ENCODE assay signal across 20 cellular contexts in the genomic region with DNA sequence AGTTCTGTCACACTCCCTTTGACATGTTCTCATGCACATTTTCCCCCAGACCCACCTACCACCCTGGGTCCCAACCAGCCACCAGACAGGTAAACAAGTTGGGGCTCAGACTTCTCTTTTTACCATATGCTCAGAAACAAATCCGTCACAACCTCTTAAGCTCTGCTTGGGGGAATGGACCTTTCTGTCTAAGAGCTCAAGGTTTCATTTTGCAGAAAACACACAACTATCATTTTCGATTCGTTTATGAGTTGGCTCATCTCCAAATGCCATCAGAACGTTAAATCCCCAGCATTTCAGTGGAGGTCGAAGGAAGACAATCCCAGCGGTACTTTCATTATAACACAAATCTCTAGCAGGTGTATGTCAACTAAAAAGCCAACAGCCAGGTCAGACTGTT. TPM values are rescaled to one million over a fixed set of nuclear protein-coding genes. Genes with fewer than 3 reads are reported as not detected.
A peak's percentile ranks its signal among the peaks of the same experiment; 100 is the strongest.
DNase-seq lines count a peak whose midpoint lies in the region; ATAC-seq, FAIRE-seq and TF ChIP-seq lines count a peak whose summit lies in the region.
"Had no signal": no experiment of that assay in that cellular context is flagged by ENCODE, and none has a peak within 500 bp of the region (broad histone marks: within the 10 kb centered on the region; RNA-seq: fewer than 3 reads in every experiment).

No MANE protein-coding gene starts in this region.

- H3K9ac ChIP-seq in PC-3 (ENCODE audit: low read length) (no peak overlapping the region), GM12878 (ENCODE audit: control insufficient read depth, insufficient read depth, low read length) (no peak overlapping the region)

- CTCF ChIA-PET in PC-3 (lab: Charles Lee) (interaction anchor here (1.5 kb wide), 1 partner anchor 137 kb away, joined by 6 read pairs; no protein-coding TSS in a partner anchor), GM12878 (lab: Yijun Ruan, JAX) (no interaction called here)

- peaks cover 40% of the 10 kb centered on the region for H3K4me1 ChIP-seq in PC-3 (ENCODE audit: insufficient read depth, low read length)
- H3K4me1 ChIP-seq in GM12878 (ENCODE audit: control insufficient read depth, insufficient read depth, low read length): no peaks in the 10 kb centered on the region

- no peaks in the 10 kb centered on the region for H3K9me3 ChIP-seq in PC-3 (ENCODE audit: low read length)
- no peaks in the 10 kb centered on the region for H3K9me3 ChIP-seq in GM12878 (replicated peaks; ENCODE audit: control insufficient read depth, insufficient read depth, low read length)

- no peak for ATAC-seq in PC-3
- no peak for ATAC-seq in GM12878

- peak overlapping the region; percentile 79; the same call in 1 of the 2 replicates for H3K4me2 ChIP-seq in PC-3 (ENCODE audit: low read length)
- H3K4me2 ChIP-seq in GM12878 (ENCODE audit: control insufficient read depth, insufficient read depth): no peak overlapping the region

- H3K27ac Mint-ChIP-seq in activated CD4-positive, alpha-beta T cell treated with anti-CD3 and anti-CD28 coated beads, Interleukin-2, amount 10 ng/mL, durations not matched to agents 24 days and 14 days: no peak overlapping the region
- peak overlapping the region; percentile 43 for H3K27ac Mint-ChIP-seq in progenitor cell of endocrine pancreas

- H3K4me3 ChIP-seq in PC-3 (ENCODE audit: low read length) (no peak overlapping the region), GM12878 (no peak overlapping the region)

- peak; percentile 31 for DNase-seq in activated CD4-positive, alpha-beta T cell treated with anti-CD3 and anti-CD28 coated beads, Interleukin-2, amount 10 ng/mL, durations not matched to agents 24 days and 14 days
- DNase-seq in activated CD4-positive, alpha-beta T cell treated with anti-CD3 and anti-CD28 coated beads for 1 hour: no peak
- DNase-seq in PC-3 (no peak), GM12878 (ENCODE audit: low read depth, low spot score) (no peak), progenitor cell of endocrine pancreas (ENCODE audit: low spot score, unreplicated experiment) (no peak), epidermal melanocyte (ENCODE audit: insufficient read length, low spot score) (no peak), NCI-H2227 (lab: John Stamatoyannopoulos, UW; ENCODE audit: unreplicated experiment) (no peak)
- no peak for DNase-seq in stimulated activated CD4-positive, alpha-beta T cell treated with anti-CD3 and anti-CD28 coated beads, Interleukin-15, amount 100 ng/mL, for 24 hours
- DNase-seq: DMS53, HCEC 1CT, KBM-7, NCI-H1092, NCI-H1417 treated with DMSO at 0.1 percent for 48 hours, NCI-H187, NCI-H226, NCI-H510A, NCI-H69, SHP77, T-helper 1 cell had no signal

- TF ChIP-seq EP300 in GM12878 (IDR thresholded peaks at IDR 0.05; ENCODE audit: borderline replicate concordance in 1 of 2, control insufficient read depth in 1 of 2, low read depth in 2 of 2, low read length in 2 of 2): no peak

- in situ Hi-C loops in GM12878 (cut with MboI): no loop called here

- H2AFZ ChIP-seq in PC-3 (ENCODE audit: low read length) (no peak overlapping the region), GM12878 (ENCODE audit: control insufficient read depth, low read depth, low read length) (no peak overlapping the region)

- no peaks in the 10 kb centered on the region for H3F3A ChIP-seq in PC-3 (ENCODE audit: low read length, unreplicated experiment)

- SMC1A ChIA-PET in GM12878 (lab: Charles Lee; ENCODE audit: uncharacterized antibody, unreplicated experiment): no interaction called here

- FAIRE-seq in GM12878 (lab: Jason Lieb, UNC): peak; percentile 52
- FAIRE-seq: H1 had no signal

- H3K27ac ChIP-seq in PC-3 (ENCODE audit: low read length) (no peak overlapping the region), GM12878 (ENCODE audit: control insufficient read depth, insufficient read depth) (no peak overlapping the region)

- peaks cover 16% of the 10 kb centered on the region for H3K27me3 Mint-ChIP-seq in activated CD4-positive, alpha-beta T cell treated with anti-CD3 and anti-CD28 coated beads, Interleukin-2, amount 10 ng/mL, durations not matched to agents 24 days and 14 days
- peaks cover 18% of the 10 kb centered on the region for H3K27me3 Mint-ChIP-seq in progenitor cell of endocrine pancreas

- no peak for TF ChIP-seq POLR2A in GM12878 (IDR thresholded peaks at IDR 0.05; ENCODE audit: low read depth, low read length)

- no peaks in the 10 kb centered on the region for H3K79me2 ChIP-seq in PC-3 (ENCODE audit: low read length)
- no peaks in the 10 kb centered on the region for H3K79me2 ChIP-seq in GM12878 (ENCODE audit: control insufficient read depth, insufficient read depth, low read length)

- TF ChIP-seq RAD21 in GM12878 (IDR thresholded peaks at IDR 0.05; ENCODE audit: insufficient read depth, low read depth, low read length): no peak

- POLR2A ChIA-PET in PC-3 (lab: Charles Lee; ENCODE audit: unreplicated experiment): no interaction called here
- POLR2A ChIA-PET in GM12878 (lab: Charles Lee): no interaction called here

- RAD21 ChIA-PET in GM12878 (lab: Charles Lee; ENCODE audit: unreplicated experiment): no interaction called here

- H3K4me1 Mint-ChIP-seq in activated CD4-positive, alpha-beta T cell treated with anti-CD3 and anti-CD28 coated beads, Interleukin-2, amount 10 ng/mL, durations not matched to agents 24 days and 14 days: peaks cover under 1% of the 10 kb centered on the region
- peaks cover 47% of the 10 kb centered on the region for H3K4me1 Mint-ChIP-seq in progenitor cell of endocrine pancreas (ENCODE audit: low read depth)

- intact Hi-C loops in activated CD4-positive, alpha-beta T cell treated with anti-CD3 and anti-CD28 coated beads, Interleukin-2, amount 10 ng/mL, durations not matched to agents 24 days and 14 days (cut with micrococcal nuclease): no loop called here
- intact Hi-C loops in PC-3 (cut with micrococcal nuclease): loop anchor here (10.0 kb wide), 1 partner anchor 139 kb away; no protein-coding TSS in a partner anchor
- intact Hi-C loops in GM12878 (cut with micrococcal nuclease; ENCODE audit: unreplicated experiment): no loop called here

- TF ChIP-seq CTCF in PC-3 (conservative IDR thresholded peaks at IDR 0.05; ENCODE audit: low read depth, low read length): no peak
- no peak for TF ChIP-seq CTCF in GM12878 (IDR thresholded peaks at IDR 0.05 in 2 of 3, conservative IDR thresholded peaks at IDR 0.05 in 1 of 3; ENCODE audit: control insufficient read depth in 2 of 3, extremely low read depth in 1 of 3, insufficient read depth in 1 of 3, low read depth in 3 of 3, low read length in 3 of 3)
- TF ChIP-seq CTCF in progenitor cell of endocrine pancreas (IDR thresholded peaks at IDR 0.05; ENCODE audit: unreplicated experiment): no peak

- H3K36me3 Mint-ChIP-seq in activated CD4-positive, alpha-beta T cell treated with anti-CD3 and anti-CD28 coated beads, Interleukin-2, amount 10 ng/mL, durations not matched to agents 24 days and 14 days (ENCODE audit: low read depth): no peaks in the 10 kb centered on the region
- H3K36me3 Mint-ChIP-seq in progenitor cell of endocrine pancreas (ENCODE audit: insufficient read depth): no peaks in the 10 kb centered on the region

- no peak overlapping the region for H3K4me3 Mint-ChIP-seq in activated CD4-positive, alpha-beta T cell treated with anti-CD3 and anti-CD28 coated beads, Interleukin-2, amount 10 ng/mL, durations not matched to agents 24 days and 14 days
- H3K4me3 Mint-ChIP-seq in progenitor cell of endocrine pancreas (ENCODE audit: low read depth): no peak overlapping the region

- no peaks in the 10 kb centered on the region for H4K20me1 ChIP-seq in PC-3 (ENCODE audit: low read length)
- H4K20me1 ChIP-seq in GM12878 (ENCODE audit: control insufficient read depth, insufficient read depth): no peaks in the 10 kb centered on the region

- H3K9me3 Mint-ChIP-seq in activated CD4-positive, alpha-beta T cell treated with anti-CD3 and anti-CD28 coated beads, Interleukin-2, amount 10 ng/mL, durations not matched to agents 24 days and 14 days: peaks cover 9% of the 10 kb centered on the region
- H3K9me3 Mint-ChIP-seq in progenitor cell of endocrine pancreas (ENCODE audit: low read depth): no peaks in the 10 kb centered on the region

- H3K36me3 ChIP-seq in PC-3 (ENCODE audit: low read depth, low read length): no peaks in the 10 kb centered on the region
- no peaks in the 10 kb centered on the region for H3K36me3 ChIP-seq in GM12878 (ENCODE audit: control insufficient read depth in 2 of 2, insufficient read depth in 2 of 2, low read length in 1 of 2)

- WGBS in GM12878 (ENCODE audit: insufficient coverage, insufficient replicate concordance, low lambda C conversion rate, missing lambda C conversion rate): 39% methylated on average over 6 of the region's 6 CpGs

- BruUV-seq in PC-3 (replicated peaks; lab: Mats Ljungman, UMichigan) (no TSS peak), GM12878 (replicated peaks; lab: Mats Ljungman, UMichigan) (no TSS peak)

- no peaks in the 10 kb centered on the region for H3K9me2 ChIP-seq in PC-3 (replicated peaks; ENCODE audit: low read length)

- H3K27me3 ChIP-seq in PC-3 (ENCODE audit: low read length) (no peaks in the 10 kb centered on the region), GM12878 (replicated peaks in 1 of 2; ENCODE audit: control insufficient read depth in 2 of 2, insufficient read depth in 2 of 2, low read length in 1 of 2) (peaks cover 0 to 6% of the 10 kb centered on the region in 2 experiments; a peak in 3 of 4 replicates)

TF ChIP-seq in GM12878, 131 proteins besides CTCF, POLR2A, EP300 and RAD21 (continues in another document):
- TF ChIP-seq POU2F2 (IDR thresholded peaks at IDR 0.05; ENCODE audit: borderline replicate concordance, low read depth, low read length) (no peak), NFYA (IDR thresholded peaks at IDR 0.05; ENCODE audit: borderline replicate concordance, low read depth, low read length) (no peak)

RNA-seq across cellular contexts. Expression of gene NCK2, which starts 30.6 kb away (rescaled TPM):
- 85.8 and 86.2 TPM in 2 replicates for total RNA-seq in activated CD4-positive, alpha-beta T cell treated with anti-CD3 and anti-CD28 coated beads, Interleukin-2, amount 10 ng/mL, durations not matched to agents 24 days and 14 days
- total RNA-seq in PC-3 (2014; rRNA removed) (45.4 and 68.8 TPM in 2 replicates), GM12878 (2014; rRNA removed) (25.1 and 25.4 TPM in 2 replicates), GM12878 (2014; rRNA removed; fragmentation: Illumina TruSeq; extraction: Trizol) (13.5 and 15.3 TPM in 2 replicates), GM12878 (2021) (30.9 and 36.5 TPM in 2 replicates), progenitor cell of endocrine pancreas (92.5 TPM in 2 replicates)
- total RNA-seq in GM12878 (2013; cell fraction: nucleolus; rRNA removed): 14.3 and 15.4 TPM in 2 replicates
- polyA plus RNA-seq in GM12878 (2011; ENCODE audit: low read depth): 5.6 TPM
- polyA plus RNA-seq in GM12878 (2011; rRNA removed) (11.6 and 13.0 TPM in 2 replicates), GM12878 (2014; fragmentation: Illumina TruSeq; extraction: Trizol) (10.1 and 15.4 TPM in 2 replicates), GM12878 (2014; fragmentation: Nextera tagmentation; extraction: Ambion mirVana) (1 to 10 TPM; 1.2 to 3.1 TPM), GM12878 (2014; rRNA removed) (28.1 and 31.1 TPM in 2 replicates), GM12878 (2016; fragmentation: Nextera tagmentation; extraction: Ambion mirVana) (1 to 10 TPM; 5.2 to 7.2 TPM)
- polyA plus RNA-seq in GM12878 (2011; cell fraction: cytosol; rRNA removed): 12.3 and 19.8 TPM in 2 replicates
- polyA plus RNA-seq in GM12878 (2011; cell fraction: nucleus; rRNA removed): 10.9 and 14.6 TPM in 2 replicates
- 19.1 and 19.3 TPM in 2 replicates for polyA plus RNA-seq in GM12878 (2012)
- polyA minus RNA-seq in GM12878 (2011; rRNA and poly(A)+ RNA removed): 14.9 and 16.7 TPM in 2 replicates
- 4.4 and 9.6 TPM in 2 replicates for polyA minus RNA-seq in GM12878 (2011; cell fraction: cytosol; rRNA and poly(A)+ RNA removed)
- 8.1 and 14.5 TPM in 2 replicates for polyA minus RNA-seq in GM12878 (2011; cell fraction: nucleus; rRNA and poly(A)+ RNA removed)
